Comparison of ENCODE assay signal across 1 cellular context in the genomic region with DNA sequence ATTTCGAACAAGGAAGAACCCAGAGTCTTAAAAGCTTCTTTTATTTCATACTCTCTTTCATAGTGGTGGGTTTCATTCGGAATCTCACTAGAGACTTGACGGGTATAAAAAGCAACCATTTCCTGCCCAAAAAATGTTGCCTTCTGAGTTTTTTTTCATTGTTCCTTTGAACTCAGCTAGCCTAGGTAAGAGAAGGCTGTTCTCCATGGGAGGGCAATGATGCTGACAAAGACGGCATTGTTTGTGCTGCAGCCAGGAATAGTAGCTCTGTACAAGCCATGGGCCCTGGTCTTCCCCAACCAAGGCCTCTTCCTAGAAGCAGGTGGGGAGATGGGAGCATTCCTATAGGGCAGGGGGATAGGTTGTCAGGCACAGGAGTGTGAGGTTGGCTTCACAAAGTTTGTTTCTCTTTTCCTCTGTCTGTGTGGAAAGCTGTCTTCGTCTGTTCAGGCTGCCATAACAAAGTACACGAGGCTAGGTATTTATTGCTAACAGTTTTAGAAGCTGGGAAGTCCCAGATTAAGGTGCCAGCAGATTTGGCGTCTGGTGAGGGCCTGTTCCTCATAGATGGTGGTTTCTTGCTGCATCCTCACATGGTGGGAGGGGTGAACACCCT.
TF ChIP-seq lines count a peak whose summit lies in the region.

No MANE protein-coding gene starts in this region.

TF ChIP-seq in HepG2, 621 proteins besides CTCF, POLR2A, EP300 and RAD21 (continued from another document):
- TF ChIP-seq GATAD2A (CRISPR knock-in tag; IDR thresholded peaks at IDR 0.05), result 0 out of 2 replicates have a peak, but pooled peaks have one; percentile 33
- peak; percentile 57; the same call in 1 of the 2 replicates for TF ChIP-seq SOX5 (CRISPR knock-in tag; IDR thresholded peaks at IDR 0.05; ENCODE audit: borderline replicate concordance)
- TF ChIP-seq BCL6 (CRISPR knock-in tag; IDR thresholded peaks at IDR 0.05), result no peak; the same call in 1 of the 2 replicates
- TF ChIP-seq ZNF362 (CRISPR knock-in tag; IDR thresholded peaks at IDR 0.05; ENCODE audit: borderline replicate concordance), result peak; percentile 73; the same call in 1 of the 2 replicates
- TF ChIP-seq NCOA1 (CRISPR knock-in tag; IDR thresholded peaks at IDR 0.05), result no peak
- TF ChIP-seq ZNF674 (CRISPR knock-in tag; IDR thresholded peaks at IDR 0.05; ENCODE audit: low read depth), result no peak
- no peak for TF ChIP-seq KMT2B (CRISPR knock-in tag; IDR thresholded peaks at IDR 0.05)
- TF ChIP-seq BCL3 (CRISPR knock-in tag; IDR thresholded peaks at IDR 0.05), result 0 out of 2 replicates have a peak, but pooled peaks have one; percentile 51
- no peak for TF ChIP-seq SNAPC2 (CRISPR knock-in tag; IDR thresholded peaks at IDR 0.05)
- TF ChIP-seq ZMYM4 (CRISPR knock-in tag; IDR thresholded peaks at IDR 0.05), result peak; percentile 31; the same call in 1 of the 2 replicates
- no peak for TF ChIP-seq TP53 (CRISPR knock-in tag; conservative IDR thresholded peaks at IDR 0.05)
- TF ChIP-seq GABPB1 (CRISPR knock-in tag; IDR thresholded peaks at IDR 0.05), result no peak
- TF ChIP-seq TCF7 (IDR thresholded peaks at IDR 0.05; ENCODE audit: low read depth), result peak; percentile 29
- no peak for TF ChIP-seq EEA1 (CRISPR knock-in tag; IDR thresholded peaks at IDR 0.05; ENCODE audit: borderline replicate concordance)
- no peak for TF ChIP-seq SOX6 (IDR thresholded peaks at IDR 0.05)
- peak; percentile 59 for TF ChIP-seq SOX6 (CRISPR knock-in tag; IDR thresholded peaks at IDR 0.05)
- TF ChIP-seq ZNF274 (CRISPR knock-in tag; IDR thresholded peaks at IDR 0.05), result 0 out of 2 replicates have a peak, but pooled peaks have one; percentile 24
- TF ChIP-seq ZNF644 (CRISPR knock-in tag; IDR thresholded peaks at IDR 0.05; ENCODE audit: low read depth), result peak; percentile 74
- no peak for TF ChIP-seq U2AF2 (IDR thresholded peaks at IDR 0.05; ENCODE audit: low read depth, low read length)
